Comparison of ENCODE assay signal across 8 cellular contexts in genomic region chr2:218908721-218909619, GRCh38. TPM values are rescaled to one million over a fixed set of nuclear protein-coding genes. Genes with fewer than 3 reads are reported as not detected.
DNase-seq lines count a peak whose midpoint lies in the region; ATAC-seq and TF ChIP-seq lines count a peak whose summit lies in the region.

No MANE protein-coding gene starts in this region.

- TF ChIP-seq CTCF in dorsolateral prefrontal cortex (IDR thresholded peaks at IDR 0.05 in 54 of 56, conservative IDR thresholded peaks at IDR 0.05 in 2 of 56; ENCODE audit: low read depth in 1 of 56, partially characterized antibody in 56 of 56), result peak in 4 of 56 donors; percentile 9 to 29 (median 20)
- no peak for TF ChIP-seq CTCF in lower leg skin (IDR thresholded peaks at IDR 0.05)

- intact Hi-C loops in dorsolateral prefrontal cortex (cut with DNase I) (no loop called here), lower leg skin (cut with DNase I; ENCODE audit: low total_unique reads) (no loop called here)

- 1 to 3% methylated on average over 29 to 57 of the region's 58 CpGs for WGBS in lower leg skin, 2 donors

- no peak for TF ChIP-seq POLR2A in lower leg skin (IDR thresholded peaks at IDR 0.05)

- H3K4me3 ChIP-seq in dorsolateral prefrontal cortex, result peak overlapping the region; percentile 47 to 77 (median 65)
- H3K4me3 ChIP-seq in lower leg skin (ENCODE audit: low read depth, poor library complexity, severe bottlenecking), result peak overlapping the region; percentile 26

- H3K27ac ChIP-seq in dorsolateral prefrontal cortex, result peak overlapping the region in 10 of 59 donors; percentile 5 to 79 (median 44)

- DNase-seq in AG08396 (ENCODE audit: low spot score) (peak; percentile 91), NCI-H460 (ENCODE audit: extremely low read depth, low read depth) (peak; percentile 92), dorsolateral prefrontal cortex (peak; percentile 57 to 90 (median 86)), lower leg skin (ENCODE audit: low spot score in 2 of 2) (peak; percentile 79 to 96)
- DNase-seq in activated CD4-positive, alpha-beta T cell treated with anti-CD3 and anti-CD28 coated beads, Interleukin-2, amount 50 U/mL, for 1 hour, result peak; percentile 88
- peak; percentile 90 for DNase-seq in stimulated activated CD4-positive, alpha-beta T cell treated with anti-CD3 and anti-CD28 coated beads, Interleukin-4, amount 100 ng/mL, for 1 hour

- ATAC-seq in GM18907 (IDR thresholded peaks at IDR 0.05; ENCODE audit: unreplicated experiment) (peak; percentile 92), HG03175 (IDR thresholded peaks at IDR 0.05; ENCODE audit: unreplicated experiment) (peak; percentile 94)

- H3K27me3 ChIP-seq in dorsolateral prefrontal cortex, result peaks cover 0 to 19% (median under 1%) of the 10 kb centered on the region in 45 donors

RNA-seq across cellular contexts. Expression of gene WNT10A, which starts 28.3 kb away (rescaled TPM):
- total RNA-seq in NCI-H460 (2014; rRNA removed; shearing (Covaris generic)), result not detected in 2 replicates
- polyA plus RNA-seq in NCI-H460 (2014; cell fraction: nucleus; rRNA removed), result 0.27 and 1.6 TPM in 2 replicates
- total RNA-seq in dorsolateral prefrontal cortex, result 1 to 10 TPM in 70 of 120 experiments, under 1 TPM in 49, not detected in 1; 0.25 to 3.3 (median 1.1) TPM
- 10 to 100 TPM; 10.0 to 16.5 (median 15.2) TPM for total RNA-seq in lower leg skin

RNA-seq across cellular contexts. Expression of gene WNT6, which starts 49.4 kb away (rescaled TPM):
- not detected in 2 replicates for total RNA-seq in NCI-H460 (2014; rRNA removed; shearing (Covaris generic))
- polyA plus RNA-seq in NCI-H460 (2014; cell fraction: nucleus; rRNA removed), result 1.1 TPM in 1 of 2 replicates, not detected in the other
- total RNA-seq in dorsolateral prefrontal cortex, result 1 to 10 TPM in 58 of 120 experiments, under 1 TPM in 56, not detected in 6; 0.31 to 4.9 (median 1.0) TPM
- total RNA-seq in lower leg skin, result 1 to 10 TPM; 1.3 to 5.5 (median 3.7) TPM

RNA-seq across cellular contexts. Expression of gene CDK5R2, which starts 50.5 kb away (rescaled TPM):
- total RNA-seq in NCI-H460 (2014; rRNA removed; shearing (Covaris generic)), result 0.07 TPM in 1 of 2 replicates, not detected in the other
- 0.04 TPM in 1 of 2 replicates, not detected in the other for polyA plus RNA-seq in NCI-H460 (2014; cell fraction: nucleus; rRNA removed)
- total RNA-seq in dorsolateral prefrontal cortex, result 10 to 100 TPM; 19.1 to 99.0 (median 62.6) TPM
- total RNA-seq in lower leg skin, result not detected

Comparison
In these comparisons a context has a peak if more than half of its experiments do, and no peak if none do; other contexts are left out.
1. RNA of gene CDK5R2, which starts 50.5 kb away (total RNA-seq): 19.1 to 99.0 TPM in dorsolateral prefrontal cortex; 0.07 TPM in NCI-H460 and not detected in lower leg skin; every median in the first group is over 10 times any median in the second.
2. Peak in every context shown above with its lines, with median percentiles within 50 percentile points of each other: DNase-seq.